ENCODE assay signal across 8 cellular contexts in genomic region chr1:209576798-209577197, GRCh38. TPM values are rescaled to one million over a fixed set of nuclear protein-coding genes. Genes with fewer than 3 reads are reported as not detected.
DNase-seq lines count a peak whose midpoint lies in the region; ATAC-seq and TF ChIP-seq lines count a peak whose summit lies in the region.

No MANE protein-coding gene starts in this region.

- H4K8ac ChIP-seq in mesendoderm (ENCODE audit: low read depth, low read length): no peak overlapping the region

- no peak overlapping the region for H3K4me3 ChIP-seq in AG09309 (ENCODE audit: control insufficient read depth, low read depth, low read length)
- no peak overlapping the region for H3K4me3 ChIP-seq in mesendoderm (ENCODE audit: low read length)

- peak; percentile 97 for TF ChIP-seq CTCF in AG09309 (IDR thresholded peaks at IDR 0.05; ENCODE audit: control insufficient read depth, insufficient read depth, low read depth, low read length, missing control alignments)

- DNase-seq in AG09309 (ENCODE audit: low read depth) (no peak), NCI-H510A (lab: John Stamatoyannopoulos, UW) (peak; percentile 11), mesendoderm (peak; percentile 77)
- peak; percentile 82 for DNase-seq in activated CD4-positive, alpha-beta memory T cell treated with anti-CD3 and anti-CD28 coated beads for 36 hours
- DNase-seq in effector CD8-positive, alpha-beta T cell (lab: John Stamatoyannopoulos, UW): peak; percentile 40
- DNase-seq in stimulated activated CD8-positive, alpha-beta memory T cell treated with anti-CD3 and anti-CD28 coated beads, Interleukin-4, amount 100 ng/mL, for 24 hours (ENCODE audit: low read depth): peak; percentile 49

- no peaks in the 10 kb centered on the region for H3K9me3 Mint-ChIP-seq in activated CD4-positive, alpha-beta memory T cell treated with anti-CD3 and anti-CD28 coated beads for 36 hours

- no peak overlapping the region for H3K18ac ChIP-seq in mesendoderm (ENCODE audit: low read length)

- no peaks in the 10 kb centered on the region for H3K4me1 ChIP-seq in mesendoderm (ENCODE audit: control insufficient read depth, low read depth, low read length)

- CTCF ChIA-PET in activated CD4-positive, alpha-beta memory T cell treated with anti-CD3 and anti-CD28 coated beads for 36 hours (lab: Charles Lee): interaction anchor here (0.6 to 4.6 kb wide), 27 partner anchors 9 to 412 kb away, joined by 3 to 44 read pairs (median 3); no protein-coding TSS in a partner anchor

- POLR2A ChIA-PET in activated CD4-positive, alpha-beta memory T cell treated with anti-CD3 and anti-CD28 coated beads for 36 hours (lab: Charles Lee): no interaction called here

- no peaks in the 10 kb centered on the region for H3K27me3 ChIP-seq in mesendoderm (ENCODE audit: insufficient read depth, low read length, poor library complexity)

- no peak overlapping the region for H3K4me3 Mint-ChIP-seq in activated CD4-positive, alpha-beta memory T cell treated with anti-CD3 and anti-CD28 coated beads for 36 hours

- no CpG with 5 or more reads among the region's 6 CpGs for WGBS in mesendoderm (ENCODE audit: extremely low coverage, insufficient coverage, low lambda C conversion rate)

- H3K4me2 ChIP-seq in mesendoderm (ENCODE audit: low read length): no peak overlapping the region

- no peaks in the 10 kb centered on the region for H3K36me3 Mint-ChIP-seq in activated CD4-positive, alpha-beta memory T cell treated with anti-CD3 and anti-CD28 coated beads for 36 hours

- no peaks in the 10 kb centered on the region for H3K79me1 ChIP-seq in mesendoderm (ENCODE audit: low read length)

- no peak overlapping the region for H3K27ac Mint-ChIP-seq in activated CD4-positive, alpha-beta memory T cell treated with anti-CD3 and anti-CD28 coated beads for 36 hours

- no peaks in the 10 kb centered on the region for H3K79me2 ChIP-seq in mesendoderm (ENCODE audit: control insufficient read depth, insufficient read depth, low read length)

- H3K4me1 Mint-ChIP-seq in activated CD4-positive, alpha-beta memory T cell treated with anti-CD3 and anti-CD28 coated beads for 36 hours (ENCODE audit: low read depth): no peaks in the 10 kb centered on the region

- no peak overlapping the region for H3K23ac ChIP-seq in mesendoderm (ENCODE audit: low read length)

- no peak overlapping the region for H3K56ac ChIP-seq in mesendoderm (ENCODE audit: low read length)

- H3K27ac ChIP-seq in mesendoderm (ENCODE audit: low read depth, low read length): no peak overlapping the region

- no peak overlapping the region for H2AK5ac ChIP-seq in mesendoderm (ENCODE audit: low read length)

- no peak overlapping the region for H2BK5ac ChIP-seq in mesendoderm (ENCODE audit: low read length)

- H2BK15ac ChIP-seq in mesendoderm (replicated peaks; ENCODE audit: low read depth): no peak overlapping the region

- peak; percentile 83 for ATAC-seq in GM18868 (IDR thresholded peaks at IDR 0.05; ENCODE audit: unreplicated experiment)
- ATAC-seq in HG03342 (IDR thresholded peaks at IDR 0.05; ENCODE audit: unreplicated experiment): peak; percentile 92

- H3K4ac ChIP-seq in mesendoderm (ENCODE audit: low read depth, low read length): no peak overlapping the region

- H3K9ac ChIP-seq in mesendoderm (ENCODE audit: low read length): no peak overlapping the region

- H4K5ac ChIP-seq in mesendoderm (ENCODE audit: low read length): no peak overlapping the region

- no peaks in the 10 kb centered on the region for H3K36me3 ChIP-seq in mesendoderm (ENCODE audit: control insufficient read depth, insufficient read depth, low read length)

- peaks cover 2% of the 10 kb centered on the region for H3K27me3 Mint-ChIP-seq in activated CD4-positive, alpha-beta memory T cell treated with anti-CD3 and anti-CD28 coated beads for 36 hours

- intact Hi-C loops in activated CD4-positive, alpha-beta memory T cell treated with anti-CD3 and anti-CD28 coated beads for 36 hours (cut with micrococcal nuclease): loop anchor here (1.0 kb wide), 3 partner anchors 51 to 171 kb away; no protein-coding TSS in a partner anchor

- H2BK120ac ChIP-seq in mesendoderm (ENCODE audit: low read depth, low read length): no peak overlapping the region

RNA-seq across cellular contexts. Expression of gene CAMK1G, which starts 6.7 kb away (rescaled TPM):
- total RNA-seq in activated CD4-positive, alpha-beta memory T cell treated with anti-CD3 and anti-CD28 coated beads for 36 hours: under 1 TPM; 0.69 to 0.94 TPM
- 0.04 TPM for polyA plus RNA-seq in mesendoderm (2013, experiment 1 of 2)
- polyA plus RNA-seq in mesendoderm (2013, experiment 2 of 2): 0.04 TPM
